12 cellular contexts compared by ENCODE assay signal in genomic region chr14:93036652-93037341, GRCh38.
DNase-seq lines count a peak whose midpoint lies in the region; ATAC-seq and TF ChIP-seq lines count a peak whose summit lies in the region.
"Had no signal": no experiment of that assay in that cellular context is flagged by ENCODE, and none has a peak within 500 bp of the region (broad histone marks: within the 10 kb centered on the region; RNA-seq: fewer than 3 reads in every experiment).

No MANE protein-coding gene starts in this region.

- H3K27ac ChIP-seq in spleen, result peak overlapping the region; percentile 14 to 84 (median 61)

- H3K36me3 Mint-ChIP-seq in brain, result no peaks in the 10 kb centered on the region

- H3K4me3 Mint-ChIP-seq in brain, result peak overlapping the region in 3 of 5 experiments; percentile 38 to 50 (median 42)
- H3K4me3 Mint-ChIP-seq: T-helper 1 cell treated with Interleukin-12 subunit alpha and Interleukin-12 subunit beta and Interleukin-4 antibody, amounts not matched to agents 30 μg/mL and 1 μg/mL, for 36 hours had no signal

- peaks cover 86% of the 10 kb centered on the region for H3K4me1 Mint-ChIP-seq in brain

- peaks cover 65 to 100% (median 96%) of the 10 kb centered on the region in 6 donors for H3K4me1 ChIP-seq in spleen

- H3K9me3 Mint-ChIP-seq in brain, result peaks cover 0 to 4% (median 0%) of the 10 kb centered on the region in 5 experiments
- H3K9me3 Mint-ChIP-seq: T-helper 1 cell treated with Interleukin-12 subunit alpha and Interleukin-12 subunit beta and Interleukin-4 antibody, amounts not matched to agents 30 μg/mL and 1 μg/mL, for 36 hours had no signal

- H3K27me3 Mint-ChIP-seq in brain, result peaks cover 2% of the 10 kb centered on the region

- intact Hi-C loops in spleen (cut with DNase I; ENCODE audit: low total_unique reads), result no loop called here
- intact Hi-C loops in left colon (cut with DNase I, micrococcal nuclease), result no loop called here

- H3K27me3 ChIP-seq in spleen (replicated peaks in 1 of 7), result no peaks in the 10 kb centered on the region

- ATAC-seq in HG03175 (IDR thresholded peaks at IDR 0.05; ENCODE audit: unreplicated experiment) (no peak), left colon (no peak)

- 73 to 85% (median 79%) methylated on average over 10 to 12 of the region's 12 CpGs for WGBS in spleen, 5 donors

- H3K27ac Mint-ChIP-seq in brain, result peak overlapping the region; percentile 56 to 96 (median 85)
- H3K27ac Mint-ChIP-seq: T-helper 1 cell treated with Interleukin-12 subunit alpha and Interleukin-12 subunit beta and Interleukin-4 antibody, amounts not matched to agents 30 μg/mL and 1 μg/mL, for 36 hours had no signal

- TF ChIP-seq POLR2A in spleen (IDR thresholded peaks at IDR 0.05), result no peak

- no peak overlapping the region for H3K4me3 ChIP-seq in spleen
- H3K4me3 ChIP-seq: skin epidermis had no signal

- H3K9me3 ChIP-seq in spleen, result no peaks in the 10 kb centered on the region

- no peaks in the 10 kb centered on the region for H3K36me3 ChIP-seq in spleen

- no peak for TF ChIP-seq CTCF in brain (conservative IDR thresholded peaks at IDR 0.05)
- TF ChIP-seq CTCF in spleen (IDR thresholded peaks at IDR 0.05 in 8 of 11, conservative IDR thresholded peaks at IDR 0.05 in 3 of 11), result no peak

- peak; percentile 73 for DNase-seq in HS-27A (ENCODE audit: low read depth)
- peak; percentile 93 for DNase-seq in hippocampal formation (lab: John Stamatoyannopoulos, UW)
- DNase-seq in spleen, result peak; percentile 63
- DNase-seq in islet precursor cell, result no peak
- no peak for DNase-seq in left colon
- no peak for DNase-seq in HK-2 (ENCODE audit: unreplicated experiment)
- DNase-seq: activated gamma-delta T cell, NCI-H1694 treated with DMSO at 0.1 percent for 48 hours had no signal

Comparison
In these comparisons a context has a peak if more than half of its experiments do, and no peak if none do; other contexts are left out.
1. DNase-seq: peak in HS-27A (single experiment), hippocampal formation (2 of 2) and spleen (single experiment); none in islet precursor cell (single experiment), left colon (0 of 2) and HK-2 (single experiment).